Comparison of ENCODE assay signal across 2 cellular contexts in the genomic region with DNA sequence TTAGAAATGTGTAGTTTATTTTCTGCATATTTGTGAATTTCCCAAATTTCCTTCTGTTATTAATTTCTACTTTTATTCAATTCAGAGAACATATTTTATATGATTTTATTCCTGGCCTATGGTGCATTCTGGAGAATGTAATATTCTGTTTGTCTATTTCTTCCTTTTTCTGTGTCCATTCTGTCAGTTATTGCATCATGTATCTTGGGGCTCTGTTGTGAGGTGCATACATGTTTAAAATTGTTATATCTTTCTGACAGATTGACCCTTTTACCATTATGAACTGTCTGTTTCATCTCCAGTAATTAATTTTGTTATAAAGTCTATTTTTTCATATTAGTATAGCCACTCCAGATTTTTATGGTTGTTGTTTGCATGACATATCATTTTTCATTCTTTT.
TF ChIP-seq lines count a peak whose summit lies in the region.

No MANE protein-coding gene starts in this region.

TF ChIP-seq in IMR-90, 13 proteins besides CTCF, POLR2A, EP300 and RAD21:
- TF ChIP-seq, protein P1, sequence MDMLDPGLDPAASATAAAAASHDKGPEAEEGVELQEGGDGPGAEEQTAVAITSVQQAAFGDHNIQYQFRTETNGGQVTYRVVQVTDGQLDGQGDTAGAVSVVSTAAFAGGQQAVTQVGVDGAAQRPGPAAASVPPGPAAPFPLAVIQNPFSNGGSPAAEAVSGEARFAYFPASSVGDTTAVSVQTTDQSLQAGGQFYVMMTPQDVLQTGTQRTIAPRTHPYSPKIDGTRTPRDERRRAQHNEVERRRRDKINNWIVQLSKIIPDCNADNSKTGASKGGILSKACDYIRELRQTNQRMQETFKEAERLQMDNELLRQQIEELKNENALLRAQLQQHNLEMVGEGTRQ (IDR thresholded peaks at IDR 0.05; ENCODE audit: low read depth, low read length): no peak
- TF ChIP-seq CEBPB (IDR thresholded peaks at IDR 0.05; ENCODE audit: low read depth, low read length): peak; percentile 44
- TF ChIP-seq RFX5 (IDR thresholded peaks at IDR 0.05; ENCODE audit: low read depth, low read length): no peak

TF ChIP-seq in K562, 482 proteins besides CTCF, POLR2A, EP300 and RAD21:
- TF ChIP-seq ZBTB2 (IDR thresholded peaks at IDR 0.05) (no peak), IRF9 (tag; IDR thresholded peaks at IDR 0.05) (0 out of 2 replicates have a peak, but pooled peaks have one; percentile 19), KAT8 (IDR thresholded peaks at IDR 0.05; ENCODE audit: low read depth) (no peak), JUNB (CRISPR knock-in tag; conservative IDR thresholded peaks at IDR 0.05) (no peak), CEBPG (CRISPR knock-in tag; IDR thresholded peaks at IDR 0.05) (no peak), CEBPG (tag; conservative IDR thresholded peaks at IDR 0.05 in 1 of 2, IDR thresholded peaks at IDR 0.05 in 1 of 2) (peak; percentile 37 to 74), HNRNPK (IDR thresholded peaks at IDR 0.05; ENCODE audit: low read depth, low read length, poor library complexity, severe bottlenecking) (no peak), CTBP1 (IDR thresholded peaks at IDR 0.05; ENCODE audit: borderline replicate concordance) (no peak), NR4A1 (CRISPR knock-in tag; IDR thresholded peaks at IDR 0.05) (no peak), NR4A1 (tag; IDR thresholded peaks at IDR 0.05) (no peak), TRIM24 (IDR thresholded peaks at IDR 0.05) (peak; percentile 46 to 74; a peak in 2 of 4 replicates), NR3C1 (CRISPR knock-in tag; IDR thresholded peaks at IDR 0.05) (no peak), ATF3 (IDR thresholded peaks at IDR 0.05) (peak; percentile 69), ATF3 (CRISPR knock-in tag; conservative IDR thresholded peaks at IDR 0.05) (no peak), NONO (IDR thresholded peaks at IDR 0.05; ENCODE audit: low read depth in 2 of 2, low read length in 1 of 2) (no peak)
- TF ChIP-seq, protein P2, sequence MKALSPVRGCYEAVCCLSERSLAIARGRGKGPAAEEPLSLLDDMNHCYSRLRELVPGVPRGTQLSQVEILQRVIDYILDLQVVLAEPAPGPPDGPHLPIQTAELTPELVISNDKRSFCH (CRISPR knock-in tag; IDR thresholded peaks at IDR 0.05): no peak
- TF ChIP-seq, protein P2 (tag; IDR thresholded peaks at IDR 0.05): no peak
- TF ChIP-seq, protein P3, sequence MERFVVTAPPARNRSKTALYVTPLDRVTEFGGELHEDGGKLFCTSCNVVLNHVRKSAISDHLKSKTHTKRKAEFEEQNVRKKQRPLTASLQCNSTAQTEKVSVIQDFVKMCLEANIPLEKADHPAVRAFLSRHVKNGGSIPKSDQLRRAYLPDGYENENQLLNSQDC (CRISPR knock-in tag; IDR thresholded peaks at IDR 0.05): no peak
- TF ChIP-seq, protein P4, sequence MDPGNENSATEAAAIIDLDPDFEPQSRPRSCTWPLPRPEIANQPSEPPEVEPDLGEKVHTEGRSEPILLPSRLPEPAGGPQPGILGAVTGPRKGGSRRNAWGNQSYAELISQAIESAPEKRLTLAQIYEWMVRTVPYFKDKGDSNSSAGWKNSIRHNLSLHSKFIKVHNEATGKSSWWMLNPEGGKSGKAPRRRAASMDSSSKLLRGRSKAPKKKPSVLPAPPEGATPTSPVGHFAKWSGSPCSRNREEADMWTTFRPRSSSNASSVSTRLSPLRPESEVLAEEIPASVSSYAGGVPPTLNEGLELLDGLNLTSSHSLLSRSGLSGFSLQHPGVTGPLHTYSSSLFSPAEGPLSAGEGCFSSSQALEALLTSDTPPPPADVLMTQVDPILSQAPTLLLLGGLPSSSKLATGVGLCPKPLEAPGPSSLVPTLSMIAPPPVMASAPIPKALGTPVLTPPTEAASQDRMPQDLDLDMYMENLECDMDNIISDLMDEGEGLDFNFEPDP (CRISPR knock-in tag; IDR thresholded peaks at IDR 0.05): no peak
- TF ChIP-seq, protein P5, sequence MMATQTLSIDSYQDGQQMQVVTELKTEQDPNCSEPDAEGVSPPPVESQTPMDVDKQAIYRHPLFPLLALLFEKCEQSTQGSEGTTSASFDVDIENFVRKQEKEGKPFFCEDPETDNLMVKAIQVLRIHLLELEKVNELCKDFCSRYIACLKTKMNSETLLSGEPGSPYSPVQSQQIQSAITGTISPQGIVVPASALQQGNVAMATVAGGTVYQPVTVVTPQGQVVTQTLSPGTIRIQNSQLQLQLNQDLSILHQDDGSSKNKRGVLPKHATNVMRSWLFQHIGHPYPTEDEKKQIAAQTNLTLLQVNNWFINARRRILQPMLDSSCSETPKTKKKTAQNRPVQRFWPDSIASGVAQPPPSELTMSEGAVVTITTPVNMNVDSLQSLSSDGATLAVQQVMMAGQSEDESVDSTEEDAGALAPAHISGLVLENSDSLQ (IDR thresholded peaks at IDR 0.05): no peak
- TF ChIP-seq, protein P6, sequence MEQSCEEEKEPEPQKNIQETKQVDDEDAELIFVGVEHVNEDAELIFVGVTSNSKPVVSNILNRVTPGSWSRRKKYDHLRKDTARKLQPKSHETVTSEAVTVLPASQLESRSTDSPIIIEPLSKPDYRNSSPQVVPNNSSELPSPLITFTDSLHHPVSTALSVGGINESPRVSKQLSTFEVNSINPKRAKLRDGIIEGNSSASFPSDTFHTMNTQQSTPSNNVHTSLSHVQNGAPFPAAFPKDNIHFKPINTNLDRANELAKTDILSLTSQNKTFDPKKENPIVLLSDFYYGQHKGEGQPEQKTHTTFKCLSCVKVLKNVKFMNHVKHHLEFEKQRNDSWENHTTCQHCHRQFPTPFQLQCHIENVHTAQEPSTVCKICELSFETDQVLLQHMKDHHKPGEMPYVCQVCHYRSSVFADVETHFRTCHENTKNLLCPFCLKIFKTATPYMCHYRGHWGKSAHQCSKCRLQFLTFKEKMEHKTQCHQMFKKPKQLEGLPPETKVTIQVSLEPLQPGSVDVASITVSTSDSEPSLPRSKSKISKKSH (CRISPR knock-in tag; IDR thresholded peaks at IDR 0.05): no peak
TF ChIP-seq in K562: peak in this region for 4.
